9 cellular contexts compared by ENCODE assay signal in the genomic region with DNA sequence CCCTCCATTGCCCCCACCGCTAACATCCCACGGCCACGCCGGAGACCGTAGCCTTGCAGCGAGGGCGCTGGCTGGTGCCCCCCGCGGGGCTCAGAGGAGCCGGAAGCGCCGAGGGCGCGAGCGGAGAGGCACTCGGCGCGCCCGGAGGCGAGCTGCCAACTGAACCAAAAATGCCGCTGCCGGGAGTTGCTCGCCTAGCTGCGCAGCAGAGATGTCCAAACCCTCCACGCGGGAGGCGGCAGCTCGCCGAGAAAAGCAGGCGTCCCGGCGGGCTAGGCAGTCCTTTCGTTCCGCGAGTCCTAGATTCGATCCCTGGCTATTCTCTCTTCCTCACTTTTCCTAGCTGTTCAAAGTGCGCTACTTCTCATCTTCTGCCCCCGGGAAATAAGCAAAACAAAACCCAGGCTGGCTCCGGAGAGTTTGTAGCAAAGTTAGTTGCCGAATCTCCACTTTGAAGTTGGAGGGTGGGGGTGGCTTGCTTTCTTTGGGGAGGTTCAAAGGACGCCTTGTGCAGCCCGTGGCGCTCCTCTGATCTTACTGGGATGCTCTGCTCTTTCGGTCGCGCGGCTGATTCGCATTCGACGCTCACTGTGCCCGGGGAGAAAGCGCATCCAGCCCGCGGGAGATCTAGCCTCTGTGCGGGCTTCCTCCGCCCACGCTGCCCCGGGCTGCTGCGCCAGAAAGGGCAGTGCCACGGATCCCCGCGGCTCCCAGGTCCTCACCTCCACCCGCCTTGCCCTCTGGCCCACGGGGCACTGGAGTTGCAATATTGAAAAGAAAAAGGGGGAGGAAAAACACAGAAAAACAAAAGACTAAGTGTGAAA. TPM values are rescaled to one million over a fixed set of nuclear protein-coding genes. Genes with fewer than 3 reads are reported as not detected.
DNase-seq lines count a peak whose midpoint lies in the region; ATAC-seq and TF ChIP-seq lines count a peak whose summit lies in the region.
"Had no signal": no experiment of that assay in that cellular context is flagged by ENCODE, and none has a peak within 500 bp of the region (broad histone marks: within the 10 kb centered on the region; RNA-seq: fewer than 3 reads in every experiment).

No MANE protein-coding gene starts in this region.

- H3K4me1 Mint-ChIP-seq in activated T-cell treated with anti-CD3 and anti-CD28 coated beads, Interleukin-2, amount 50 U/mL, for 24 hours (ENCODE audit: low read depth): peaks cover 28% of the 10 kb centered on the region

- H4K20me1 ChIP-seq in BLaER1 treated with 17β-estradiol and CSF1 and Interleukin-3, amounts not matched to agents 10 nM and 100 nM: no peaks in the 10 kb centered on the region; a peak in 1 of 22 replicates

- H3K27ac Mint-ChIP-seq in activated T-cell treated with anti-CD3 and anti-CD28 coated beads, Interleukin-2, amount 50 U/mL, for 24 hours: peak overlapping the region; percentile 76

- WGBS in psoas muscle, 3 donors: 1 to 2% (median 1%) methylated on average over 55 to 64 of the region's 64 CpGs

- H3K27me3 Mint-ChIP-seq in activated T-cell treated with anti-CD3 and anti-CD28 coated beads, Interleukin-2, amount 50 U/mL, for 24 hours: peaks cover 95% of the 10 kb centered on the region

- intact Hi-C loops in left cardiac atrium (cut with DNase I): no loop called here
- intact Hi-C loops in psoas muscle (cut with DNase I): no loop called here

- peaks cover 67 to 79% (median 76%) of the 10 kb centered on the region in 11 experiments for H3K9me3 ChIP-seq in BLaER1 treated with 17β-estradiol and CSF1 and Interleukin-3, amounts not matched to agents 10 nM and 100 nM (replicated peaks in 1 of 11)
- H3K9me3 ChIP-seq in psoas muscle: no peaks in the 10 kb centered on the region

- H3K36me3 Mint-ChIP-seq in activated T-cell treated with anti-CD3 and anti-CD28 coated beads, Interleukin-2, amount 50 U/mL, for 24 hours (ENCODE audit: low read depth): no peaks in the 10 kb centered on the region

- DNase-seq in HS-5 (ENCODE audit: low read depth): peak; percentile 25
- DNase-seq in activated T-cell treated with anti-CD3 and anti-CD28 coated beads, Interleukin-2, amount 50 U/mL, for 24 hours: peak; percentile 49
- peak; percentile 31 for DNase-seq in left cardiac atrium
- peak in 1 of 2 donors; percentile 34 for DNase-seq in psoas muscle
- no peak for DNase-seq in stimulated activated CD4-positive, alpha-beta T cell treated with anti-CD3 and anti-CD28 coated beads, Interleukin-4, amount 100 ng/mL, for 1 hour

- H3K4me3 ChIP-seq in BLaER1 treated with 17β-estradiol and CSF1 and Interleukin-3, amounts not matched to agents 10 nM and 100 nM: peak overlapping the region in 9 of 10 experiments; percentile 25 to 50 (median 38); a peak in 14 of 20 replicates
- H3K4me3 ChIP-seq in psoas muscle: peak overlapping the region; percentile 64
- H3K4me3 ChIP-seq: K562 had no signal

- no peak for TF ChIP-seq CTCF in psoas muscle (IDR thresholded peaks at IDR 0.05)

- H3K9ac ChIP-seq in BLaER1 treated with 17β-estradiol and CSF1 and Interleukin-3, amounts not matched to agents 10 nM and 100 nM: no peak overlapping the region

- H3K4me1 ChIP-seq in BLaER1 treated with 17β-estradiol and CSF1 and Interleukin-3, amounts not matched to agents 10 nM and 100 nM: no peaks in the 10 kb centered on the region
- H3K4me1 ChIP-seq in psoas muscle: peaks cover 12% of the 10 kb centered on the region

- H3K9me3 Mint-ChIP-seq in activated T-cell treated with anti-CD3 and anti-CD28 coated beads, Interleukin-2, amount 50 U/mL, for 24 hours: peaks cover 6% of the 10 kb centered on the region

- peak; percentile 24 to 34 for ATAC-seq in left cardiac atrium
- peak in 2 of 4 donors; percentile 23 to 60 for ATAC-seq in psoas muscle
- no peak for ATAC-seq in GM18909 (IDR thresholded peaks at IDR 0.05; ENCODE audit: poor library complexity, unreplicated experiment)
- no peak for ATAC-seq in GM18907 (IDR thresholded peaks at IDR 0.05; ENCODE audit: unreplicated experiment)

- no peaks in the 10 kb centered on the region for H3K36me3 ChIP-seq in BLaER1 treated with 17β-estradiol and CSF1 and Interleukin-3, amounts not matched to agents 10 nM and 100 nM
- H3K36me3 ChIP-seq in psoas muscle (ENCODE audit: insufficient read depth in 1 of 2, low read depth in 1 of 2): no peaks in the 10 kb centered on the region

- peak overlapping the region; percentile 72 for H3K4me3 Mint-ChIP-seq in activated T-cell treated with anti-CD3 and anti-CD28 coated beads, Interleukin-2, amount 50 U/mL, for 24 hours

- H3K27me3 ChIP-seq in BLaER1 treated with 17β-estradiol and CSF1 and Interleukin-3, amounts not matched to agents 10 nM and 100 nM: peaks cover 67 to 95% (median 85%) of the 10 kb centered on the region in 11 experiments
- peaks cover 4 to 100% (median 69%) of the 10 kb centered on the region in 3 donors for H3K27me3 ChIP-seq in psoas muscle (ENCODE audit: insufficient read depth in 3 of 3, low read length in 2 of 3)

- peak overlapping the region in 9 of 11 experiments; percentile 5 to 70 (median 28); a peak in 11 of 22 replicates for H3K4me2 ChIP-seq in BLaER1 treated with 17β-estradiol and CSF1 and Interleukin-3, amounts not matched to agents 10 nM and 100 nM

- no peak overlapping the region for H3K27ac ChIP-seq in BLaER1 treated with 17β-estradiol and CSF1 and Interleukin-3, amounts not matched to agents 10 nM and 100 nM
- H3K27ac ChIP-seq in psoas muscle: no peak overlapping the region

RNA-seq across cellular contexts. Expression of a gene that starts 0.7 kb away (rescaled TPM):
- total RNA-seq in left cardiac atrium (not detected), psoas muscle (under 1 TPM in 2 of 4 donors, not detected in 2; 0.28 to 0.58 TPM)
- polyA plus RNA-seq in psoas muscle: not detected
- total RNA-seq: K562 had no signal
- polyA plus RNA-seq: K562 had no signal

Comparison
In these comparisons a context has a peak if more than half of its experiments do, and no peak if none do; other contexts are left out.
1. ATAC-seq: peak in left cardiac atrium (2 of 2); none in GM18909 (single experiment) and GM18907 (single experiment).